In genomic region chr2:30072250-30072842, GRCh38 we compare ENCODE assay signal across 8 cellular contexts.
DNase-seq lines count a peak whose midpoint lies in the region; ATAC-seq, FAIRE-seq and TF ChIP-seq lines count a peak whose summit lies in the region.

No MANE protein-coding gene starts in this region.

- no peak for FAIRE-seq in RCC 7860 (lab: Jason Lieb, UNC)

- H3K4me1 Mint-ChIP-seq in activated T-cell treated with anti-CD3 and anti-CD28 coated beads, Interleukin-2, amount 50 U/mL, for 72 hours (ENCODE audit: low read depth) = no peaks in the 10 kb centered on the region

- no peaks in the 10 kb centered on the region for H3K4me1 ChIP-seq in MM.1S (ENCODE audit: low read length)
- H3K4me1 ChIP-seq in transverse colon = no peaks in the 10 kb centered on the region

- no peak overlapping the region for H3K9ac ChIP-seq in MM.1S (ENCODE audit: low read length)

- H3K9me3 Mint-ChIP-seq in activated T-cell treated with anti-CD3 and anti-CD28 coated beads, Interleukin-2, amount 50 U/mL, for 72 hours = no peaks in the 10 kb centered on the region

- no peak for TF ChIP-seq POLR2A in transverse colon (IDR thresholded peaks at IDR 0.05)

- no peaks in the 10 kb centered on the region for H3K27me3 ChIP-seq in MM.1S (replicated peaks; ENCODE audit: insufficient read depth, low read length)
- H3K27me3 ChIP-seq in transverse colon = peaks cover 13% of the 10 kb centered on the region

- no peaks in the 10 kb centered on the region for H3K9me3 ChIP-seq in MM.1S (replicated peaks; ENCODE audit: insufficient read depth, low read length)
- H3K9me3 ChIP-seq in transverse colon = no peaks in the 10 kb centered on the region

- WGBS in transverse colon (ENCODE audit: low coverage in 1 of 2), 2 donors = 24 to 25% methylated on average over 10 of the region's 10 CpGs

- H3K27ac ChIP-seq in MM.1S (ENCODE audit: low read length) (no peak overlapping the region), transverse colon (no peak overlapping the region)

- no peak overlapping the region for H3K4me3 Mint-ChIP-seq in activated T-cell treated with anti-CD3 and anti-CD28 coated beads, Interleukin-2, amount 50 U/mL, for 72 hours

- intact Hi-C loops in transverse colon (cut with DNase I; ENCODE audit: low total_unique reads) = loop anchor here (10.0 kb wide), 1 partner anchor 148 kb away; the partner anchor contains the start of gene ALK

- no peaks in the 10 kb centered on the region for H3K79me2 ChIP-seq in MM.1S (ENCODE audit: low read length)

- no peaks in the 10 kb centered on the region for H3F3A ChIP-seq in MM.1S (ENCODE audit: insufficient read depth, low read length)

- no peaks in the 10 kb centered on the region for H4K20me1 ChIP-seq in MM.1S (ENCODE audit: insufficient read depth, low read length)

- H2AFZ ChIP-seq in MM.1S (ENCODE audit: low read length) = no peak overlapping the region

- H3K4me3 ChIP-seq in MM.1S (ENCODE audit: low read length) = no peak overlapping the region
- no peak overlapping the region for H3K4me3 ChIP-seq in transverse colon

- H3K27me3 Mint-ChIP-seq in activated T-cell treated with anti-CD3 and anti-CD28 coated beads, Interleukin-2, amount 50 U/mL, for 72 hours (ENCODE audit: low read depth) = peaks cover 44% of the 10 kb centered on the region

- ATAC-seq in GM19438 (IDR thresholded peaks at IDR 0.05; ENCODE audit: low read depth, unreplicated experiment) = peak; percentile 75
- peak; percentile 80 to 81 for ATAC-seq in activated T-cell treated with anti-CD3 and anti-CD28 coated beads, Interleukin-2, amount 50 U/mL, for 72 hours (replicated peaks in 1 of 2)

- H3K36me3 Mint-ChIP-seq in activated T-cell treated with anti-CD3 and anti-CD28 coated beads, Interleukin-2, amount 50 U/mL, for 72 hours (ENCODE audit: insufficient read depth in 2 of 2) = no peaks in the 10 kb centered on the region

- TF ChIP-seq CTCF in MM.1S (IDR thresholded peaks at IDR 0.05; ENCODE audit: low read length) (peak; percentile 74), transverse colon (IDR thresholded peaks at IDR 0.05) (peak; percentile 54 to 64 (median 61))

- H3K36me3 ChIP-seq in MM.1S (replicated peaks; ENCODE audit: insufficient read depth, low read length) (no peaks in the 10 kb centered on the region), transverse colon (no peaks in the 10 kb centered on the region)

- in situ Hi-C loops in transverse colon (cut with MboI; ENCODE audit: low pct_ligation_motif_present in 1 of 4, low pct_unique_long_range_greater_than_20kb in 1 of 4, low sequenced_read_pairs in 3 of 4) = no loop called here

- TF ChIP-seq EP300 in transverse colon (IDR thresholded peaks at IDR 0.05; ENCODE audit: low read depth) = no peak

- H3K27ac Mint-ChIP-seq in activated T-cell treated with anti-CD3 and anti-CD28 coated beads, Interleukin-2, amount 50 U/mL, for 72 hours = no peak overlapping the region

- DNase-seq in AG20443 (ENCODE audit: low spot score) (peak; percentile 84), MM.1S (peak; percentile 69), RCC 7860 (ENCODE audit: low spot score) (peak; percentile 62), fibroblast of the conjunctiva (ENCODE audit: low read depth) (peak; percentile 47), occipital lobe (lab: John Stamatoyannopoulos, UW) (peak; percentile 41), transverse colon (peak; percentile 63)
- peak; percentile 66 to 72 for DNase-seq in activated T-cell treated with anti-CD3 and anti-CD28 coated beads, Interleukin-2, amount 50 U/mL, for 72 hours

- no peak overlapping the region for H3K4me2 ChIP-seq in MM.1S (ENCODE audit: low read depth, low read length)

- no peaks in the 10 kb centered on the region for H3K9me2 ChIP-seq in MM.1S (replicated peaks; ENCODE audit: insufficient read depth, low read length)
